ENCODE assay signal across 21 cellular contexts in genomic region chr22:27185903-27186302, GRCh38.
"Had no signal": no experiment of that assay in that cellular context is flagged by ENCODE, and none has a peak within 500 bp of the region (broad histone marks: within the 10 kb centered on the region; RNA-seq: fewer than 3 reads in every experiment).

No MANE protein-coding gene starts in this region.

- H3K4me1 ChIP-seq: esophagus muscularis mucosa, gastrocnemius medialis, heart right ventricle, psoas muscle, spleen, testis, tibial nerve had no signal

- H3K9me3 ChIP-seq: esophagus muscularis mucosa, gastrocnemius medialis, psoas muscle, testis had no signal

- H3K27ac ChIP-seq: dorsolateral prefrontal cortex, epithelial cell of prostate, esophagus muscularis mucosa, gastrocnemius medialis, heart right ventricle, psoas muscle, spleen, testis, tibial nerve had no signal

- ATAC-seq: gastrocnemius medialis; heart right ventricle; left colon; psoas muscle; stimulated activated naive B cell treated with anti-CD40 and anti-IgM and Interleukin-4, amounts not matched to agents 10 μg/mL and 1 μg/mL and 100 μg/mL, for 72 hours; stimulated activated naive CD8-positive, alpha-beta T cell treated with anti-CD3 and anti-CD28 coated beads, Interleukin-15, amount 100 ng/mL, for 72 hours had no signal

- H3K36me3 ChIP-seq: esophagus muscularis mucosa, gastrocnemius medialis, heart right ventricle, spleen, tibial nerve had no signal

- H3K4me3 ChIP-seq: dorsolateral prefrontal cortex, esophagus muscularis mucosa, gastrocnemius medialis, heart right ventricle, psoas muscle, spleen, testis, tibial nerve had no signal

- DNase-seq: cortex of kidney; dorsolateral prefrontal cortex; effector memory CD4-positive, alpha-beta T cell; gastrocnemius medialis; heart right ventricle; immature natural killer cell; left colon; mesendoderm; naive B cell; psoas muscle; retina; spleen; stimulated activated CD4-positive, alpha-beta T cell treated with anti-CD3 and anti-CD28 coated beads, Interleukin-15, amount 100 ng/mL, for 24 hours; stimulated activated CD4-positive, alpha-beta T cell treated with anti-CD3 and anti-CD28 coated beads, Interleukin-1b, Interleukin-23, amount 100 ng/mL, for 48 hours; stimulated activated CD4-positive, alpha-beta T cell treated with anti-CD3 and anti-CD28 coated beads, Interleukin-4, amount 100 ng/mL, for 24 hours; stimulated activated naive B cell treated with anti-CD40 and anti-IgM and Interleukin-4, amounts not matched to agents 10 μg/mL and 1 μg/mL and 100 μg/mL, for 72 hours; stimulated activated naive CD8-positive, alpha-beta T cell treated with anti-CD3 and anti-CD28 coated beads, Interleukin-15, amount 100 ng/mL, for 72 hours; testis had no signal

- H3K27me3 ChIP-seq: esophagus muscularis mucosa, testis, tibial nerve had no signal
